ENCODE assay signal across 32 cellular contexts in genomic region chr1:167665469-167665868, GRCh38. TPM values are rescaled to one million over a fixed set of nuclear protein-coding genes. Genes with fewer than 3 reads are reported as not detected.
DNase-seq lines count a peak whose midpoint lies in the region; ATAC-seq, FAIRE-seq and TF ChIP-seq lines count a peak whose summit lies in the region.
"Had no signal": no experiment of that assay in that cellular context is flagged by ENCODE, and none has a peak within 500 bp of the region (broad histone marks: within the 10 kb centered on the region; RNA-seq: fewer than 3 reads in every experiment).

No MANE protein-coding gene starts in this region.

- no peaks in the 10 kb centered on the region for H3K27me3 ChIP-seq in left ventricle myocardium inferior (ENCODE audit: low read depth)
- no peaks in the 10 kb centered on the region for H3K27me3 ChIP-seq in astrocyte (ENCODE audit: insufficient read depth, low read length)
- H3K27me3 ChIP-seq: colonic mucosa, neutrophil, sigmoid colon had no signal

- no peak for FAIRE-seq in astrocyte (lab: Jason Lieb, UNC)
- FAIRE-seq: GM12878, HepG2 had no signal

- H3K27me3 Mint-ChIP-seq in astrocyte (ENCODE audit: low read depth, unreplicated experiment): no peaks in the 10 kb centered on the region
- H3K27me3 Mint-ChIP-seq in natural killer cell (ENCODE audit: low read depth in 2 of 2): no peaks in the 10 kb centered on the region

- no peak overlapping the region for H3K4me3 ChIP-seq in left ventricle myocardium inferior
- H3K4me3 ChIP-seq in astrocyte (ENCODE audit: insufficient read depth, low read depth, low read length): no peak overlapping the region
- H3K4me3 ChIP-seq: colonic mucosa, GM12878, sigmoid colon had no signal

- peak overlapping the region; percentile 34 for H3K27ac Mint-ChIP-seq in astrocyte (ENCODE audit: unreplicated experiment)
- H3K27ac Mint-ChIP-seq in natural killer cell: peak overlapping the region; percentile 47 to 97
- H3K27ac Mint-ChIP-seq: activated CD8-positive, alpha-beta T cell treated with anti-CD3 and anti-CD28 coated beads, Interleukin-2, amount 10 ng/mL, durations not matched to agents 7 days and 5 days; activated T-helper 2 cell treated with anti-CD3 and anti-CD28 coated beads, Interferon-gamma antibody, Interleukin-2, Interleukin-4, amounts not matched to agents 10 μg/mL and 5 μg/mL and 100 μg/mL, durations not matched to agents 14 hours and 24 hours and 36 hours had no signal

- H4K20me1 ChIP-seq in astrocyte (ENCODE audit: insufficient read depth, low read length): no peaks in the 10 kb centered on the region

- DNase-seq in left ventricle myocardium inferior (no peak), left ventricle myocardium superior (no peak), astrocyte (ENCODE audit: low read depth) (no peak), natural killer cell (no peak), GDM1 (lab: John Stamatoyannopoulos, UW) (no peak), GM19240 (ENCODE audit: insufficient read length, low spot score) (no peak)
- DNase-seq: activated CD4-positive, alpha-beta T cell treated with anti-CD3 and anti-CD28 coated beads for 4 hours; activated CD8-positive, alpha-beta T cell treated with anti-CD3 and anti-CD28 coated beads, Interleukin-2, amount 10 ng/mL, durations not matched to agents 7 days and 5 days; activated naive CD4-positive, alpha-beta T cell treated with anti-CD3 and anti-CD28 coated beads, Interleukin-2, amount 50 U/mL, for 16 hours; amygdala; colonic mucosa; DMS153; effector CD4-positive, alpha-beta T cell; glutamatergic neuron; H7; islet precursor cell; NCI-H1436 treated with DMSO at 0.1 percent for 48 hours; NCI-H2081 treated with DMSO at 0.1 percent for 48 hours; NCI-H226; NCI-H526 treated with DMSO at 0.1 percent for 48 hours; PC-3; SHP77; sigmoid colon; stimulated activated naive CD4-positive, alpha-beta T cell had no signal

- H3K79me2 ChIP-seq in astrocyte (ENCODE audit: insufficient read depth, low read length): no peaks in the 10 kb centered on the region

- intact Hi-C loops in left ventricle myocardium inferior (cut with micrococcal nuclease): no loop called here
- intact Hi-C loops in left ventricle myocardium superior (cut with micrococcal nuclease): no loop called here
- intact Hi-C loops in natural killer cell (cut with micrococcal nuclease): loop anchor here (2.0 kb wide), 1 partner anchor 15 kb away; no protein-coding TSS in a partner anchor

- H3K4me1 Mint-ChIP-seq in astrocyte (ENCODE audit: low read depth, unreplicated experiment) (peaks cover 35% of the 10 kb centered on the region), natural killer cell (peaks cover 88 to 94% of the 10 kb centered on the region in 2 donors)

- H3K27ac ChIP-seq in left ventricle myocardium inferior (replicated peaks) (peak overlapping the region; percentile 83), astrocyte (ENCODE audit: low read depth, low read length) (no peak overlapping the region)
- H3K27ac ChIP-seq: colonic mucosa, sigmoid colon had no signal

- H3K9ac ChIP-seq in astrocyte (ENCODE audit: low read length): no peak overlapping the region

- TF ChIP-seq CTCF in left ventricle myocardium inferior (IDR thresholded peaks at IDR 0.05; ENCODE audit: borderline replicate concordance) (no peak), astrocyte (IDR thresholded peaks at IDR 0.05; ENCODE audit: insufficient read depth, low read depth, low read length) (no peak), natural killer cell (IDR thresholded peaks at IDR 0.05) (no peak)

- H3K9me3 ChIP-seq in left ventricle myocardium inferior (replicated peaks) (no peaks in the 10 kb centered on the region), astrocyte (ENCODE audit: insufficient read depth, low read depth, low read length) (no peaks in the 10 kb centered on the region)
- H3K9me3 ChIP-seq: colonic mucosa, neutrophil, sigmoid colon had no signal

- H3K4me1 ChIP-seq in left ventricle myocardium inferior (peaks cover 99% of the 10 kb centered on the region), astrocyte (ENCODE audit: insufficient read depth, low read length) (peaks cover 13% of the 10 kb centered on the region)
- H3K4me1 ChIP-seq: colonic mucosa had no signal

- H3K9me3 Mint-ChIP-seq in astrocyte (ENCODE audit: unreplicated experiment) (no peaks in the 10 kb centered on the region), natural killer cell (no peaks in the 10 kb centered on the region)
- H3K9me3 Mint-ChIP-seq: activated T-helper 2 cell treated with anti-CD3 and anti-CD28 coated beads, Interferon-gamma antibody, Interleukin-2, Interleukin-4, amounts not matched to agents 10 μg/mL and 5 μg/mL and 100 μg/mL, durations not matched to agents 14 hours and 24 hours and 36 hours had no signal

- H3K36me3 ChIP-seq in left ventricle myocardium inferior (no peaks in the 10 kb centered on the region), astrocyte (ENCODE audit: insufficient read depth, low read length) (no peaks in the 10 kb centered on the region)
- H3K36me3 ChIP-seq: colonic mucosa, sigmoid colon had no signal

- H3K36me3 Mint-ChIP-seq in astrocyte (ENCODE audit: low read depth, unreplicated experiment) (no peaks in the 10 kb centered on the region), natural killer cell (peaks cover 5% of the 10 kb centered on the region)

- no peak overlapping the region for H3K4me3 Mint-ChIP-seq in astrocyte (ENCODE audit: unreplicated experiment)
- no peak overlapping the region for H3K4me3 Mint-ChIP-seq in natural killer cell
- H3K4me3 Mint-ChIP-seq: activated CD8-positive, alpha-beta T cell treated with anti-CD3 and anti-CD28 coated beads, Interleukin-2, amount 10 ng/mL, durations not matched to agents 7 days and 5 days had no signal

- no peak for ATAC-seq in left ventricle myocardium superior
- no peak for ATAC-seq in natural killer cell
- no peak for ATAC-seq in GM18868 (IDR thresholded peaks at IDR 0.05; ENCODE audit: unreplicated experiment)
- no peak for ATAC-seq in HG03139 (IDR thresholded peaks at IDR 0.05; ENCODE audit: unreplicated experiment)
- ATAC-seq: activated CD8-positive, alpha-beta T cell treated with anti-CD3 and anti-CD28 coated beads, Interleukin-2, amount 10 ng/mL, durations not matched to agents 7 days and 5 days; GM12878; HepG2; PC-3 had no signal

- H2AFZ ChIP-seq in astrocyte (ENCODE audit: low read depth, low read length): no peak overlapping the region

- H3K4me2 ChIP-seq in astrocyte (ENCODE audit: low read length): no peak overlapping the region

RNA-seq across cellular contexts. Expression of gene RCSD1, which starts 35.4 kb away (rescaled TPM):
- total RNA-seq in left ventricle myocardium inferior (42.7 TPM), left ventricle myocardium superior (45.3 TPM), astrocyte (0.58 and 0.98 TPM in 2 replicates), natural killer cell (100 to 1,000 TPM in 2 of 3 donors, 10 to 100 TPM in 1; 86.3 to 130 (median 110) TPM)
- total RNA-seq: A673, epithelial cell of proximal tubule, HepG2, PC-3 had no signal

RNA-seq across cellular contexts. Expression of gene MPZL1, which starts 56.3 kb away (rescaled TPM):
- total RNA-seq in left ventricle myocardium inferior (28.9 TPM), left ventricle myocardium superior (34.7 TPM), astrocyte (229 and 240 TPM in 2 replicates), natural killer cell (1 to 10 TPM; 3.4 to 4.6 (median 4.0) TPM)

Comparison
In these comparisons a context has a peak if more than half of its experiments do, and no peak if none do; other contexts are left out.
1. RNA of gene RCSD1, which starts 35.4 kb away (total RNA-seq): 86.3 to 130 TPM in natural killer cell, 45.3 TPM in left ventricle myocardium superior (single experiment) and 42.7 TPM in left ventricle myocardium inferior (single experiment); 0.58 to 0.98 TPM in astrocyte; every median in the first group is over 10 times any median in the second.